ENCODE assay signal across 1 cellular context in the genomic region with DNA sequence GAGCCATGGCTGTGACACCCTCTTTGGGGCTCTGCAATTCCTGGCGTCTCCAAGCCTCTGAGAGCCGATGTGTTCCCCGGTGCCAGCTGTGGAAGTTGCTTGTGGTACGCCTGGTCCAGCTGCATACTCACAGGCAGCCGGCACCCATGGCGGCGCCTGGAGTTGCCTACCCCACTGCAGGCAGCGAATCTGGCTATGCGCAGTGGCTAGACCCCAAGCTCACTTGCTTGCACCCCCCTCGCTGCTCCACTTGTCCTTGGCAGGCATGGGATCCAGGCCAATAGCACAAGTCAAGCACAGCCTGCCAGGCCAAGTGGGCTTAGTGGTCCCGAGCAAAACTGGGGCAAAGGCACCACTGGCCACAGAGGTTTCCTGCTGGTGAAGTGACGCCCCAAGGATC.
TF ChIP-seq lines count a peak whose summit lies in the region.

No MANE protein-coding gene starts in this region.

TF ChIP-seq in GM23338, 12 proteins besides CTCF, POLR2A, EP300 and RAD21 (continued from another document):
- TF ChIP-seq, protein P1, sequence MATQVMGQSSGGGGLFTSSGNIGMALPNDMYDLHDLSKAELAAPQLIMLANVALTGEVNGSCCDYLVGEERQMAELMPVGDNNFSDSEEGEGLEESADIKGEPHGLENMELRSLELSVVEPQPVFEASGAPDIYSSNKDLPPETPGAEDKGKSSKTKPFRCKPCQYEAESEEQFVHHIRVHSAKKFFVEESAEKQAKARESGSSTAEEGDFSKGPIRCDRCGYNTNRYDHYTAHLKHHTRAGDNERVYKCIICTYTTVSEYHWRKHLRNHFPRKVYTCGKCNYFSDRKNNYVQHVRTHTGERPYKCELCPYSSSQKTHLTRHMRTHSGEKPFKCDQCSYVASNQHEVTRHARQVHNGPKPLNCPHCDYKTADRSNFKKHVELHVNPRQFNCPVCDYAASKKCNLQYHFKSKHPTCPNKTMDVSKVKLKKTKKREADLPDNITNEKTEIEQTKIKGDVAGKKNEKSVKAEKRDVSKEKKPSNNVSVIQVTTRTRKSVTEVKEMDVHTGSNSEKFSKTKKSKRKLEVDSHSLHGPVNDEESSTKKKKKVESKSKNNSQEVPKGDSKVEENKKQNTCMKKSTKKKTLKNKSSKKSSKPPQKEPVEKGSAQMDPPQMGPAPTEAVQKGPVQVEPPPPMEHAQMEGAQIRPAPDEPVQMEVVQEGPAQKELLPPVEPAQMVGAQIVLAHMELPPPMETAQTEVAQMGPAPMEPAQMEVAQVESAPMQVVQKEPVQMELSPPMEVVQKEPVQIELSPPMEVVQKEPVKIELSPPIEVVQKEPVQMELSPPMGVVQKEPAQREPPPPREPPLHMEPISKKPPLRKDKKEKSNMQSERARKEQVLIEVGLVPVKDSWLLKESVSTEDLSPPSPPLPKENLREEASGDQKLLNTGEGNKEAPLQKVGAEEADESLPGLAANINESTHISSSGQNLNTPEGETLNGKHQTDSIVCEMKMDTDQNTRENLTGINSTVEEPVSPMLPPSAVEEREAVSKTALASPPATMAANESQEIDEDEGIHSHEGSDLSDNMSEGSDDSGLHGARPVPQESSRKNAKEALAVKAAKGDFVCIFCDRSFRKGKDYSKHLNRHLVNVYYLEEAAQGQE (IDR thresholded peaks at IDR 0.05; ENCODE audit: unreplicated experiment) = no peak
- TF ChIP-seq, protein P2, sequence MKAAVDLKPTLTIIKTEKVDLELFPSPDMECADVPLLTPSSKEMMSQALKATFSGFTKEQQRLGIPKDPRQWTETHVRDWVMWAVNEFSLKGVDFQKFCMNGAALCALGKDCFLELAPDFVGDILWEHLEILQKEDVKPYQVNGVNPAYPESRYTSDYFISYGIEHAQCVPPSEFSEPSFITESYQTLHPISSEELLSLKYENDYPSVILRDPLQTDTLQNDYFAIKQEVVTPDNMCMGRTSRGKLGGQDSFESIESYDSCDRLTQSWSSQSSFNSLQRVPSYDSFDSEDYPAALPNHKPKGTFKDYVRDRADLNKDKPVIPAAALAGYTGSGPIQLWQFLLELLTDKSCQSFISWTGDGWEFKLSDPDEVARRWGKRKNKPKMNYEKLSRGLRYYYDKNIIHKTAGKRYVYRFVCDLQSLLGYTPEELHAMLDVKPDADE (IDR thresholded peaks at IDR 0.05) = no peak
- TF ChIP-seq, protein P3, sequence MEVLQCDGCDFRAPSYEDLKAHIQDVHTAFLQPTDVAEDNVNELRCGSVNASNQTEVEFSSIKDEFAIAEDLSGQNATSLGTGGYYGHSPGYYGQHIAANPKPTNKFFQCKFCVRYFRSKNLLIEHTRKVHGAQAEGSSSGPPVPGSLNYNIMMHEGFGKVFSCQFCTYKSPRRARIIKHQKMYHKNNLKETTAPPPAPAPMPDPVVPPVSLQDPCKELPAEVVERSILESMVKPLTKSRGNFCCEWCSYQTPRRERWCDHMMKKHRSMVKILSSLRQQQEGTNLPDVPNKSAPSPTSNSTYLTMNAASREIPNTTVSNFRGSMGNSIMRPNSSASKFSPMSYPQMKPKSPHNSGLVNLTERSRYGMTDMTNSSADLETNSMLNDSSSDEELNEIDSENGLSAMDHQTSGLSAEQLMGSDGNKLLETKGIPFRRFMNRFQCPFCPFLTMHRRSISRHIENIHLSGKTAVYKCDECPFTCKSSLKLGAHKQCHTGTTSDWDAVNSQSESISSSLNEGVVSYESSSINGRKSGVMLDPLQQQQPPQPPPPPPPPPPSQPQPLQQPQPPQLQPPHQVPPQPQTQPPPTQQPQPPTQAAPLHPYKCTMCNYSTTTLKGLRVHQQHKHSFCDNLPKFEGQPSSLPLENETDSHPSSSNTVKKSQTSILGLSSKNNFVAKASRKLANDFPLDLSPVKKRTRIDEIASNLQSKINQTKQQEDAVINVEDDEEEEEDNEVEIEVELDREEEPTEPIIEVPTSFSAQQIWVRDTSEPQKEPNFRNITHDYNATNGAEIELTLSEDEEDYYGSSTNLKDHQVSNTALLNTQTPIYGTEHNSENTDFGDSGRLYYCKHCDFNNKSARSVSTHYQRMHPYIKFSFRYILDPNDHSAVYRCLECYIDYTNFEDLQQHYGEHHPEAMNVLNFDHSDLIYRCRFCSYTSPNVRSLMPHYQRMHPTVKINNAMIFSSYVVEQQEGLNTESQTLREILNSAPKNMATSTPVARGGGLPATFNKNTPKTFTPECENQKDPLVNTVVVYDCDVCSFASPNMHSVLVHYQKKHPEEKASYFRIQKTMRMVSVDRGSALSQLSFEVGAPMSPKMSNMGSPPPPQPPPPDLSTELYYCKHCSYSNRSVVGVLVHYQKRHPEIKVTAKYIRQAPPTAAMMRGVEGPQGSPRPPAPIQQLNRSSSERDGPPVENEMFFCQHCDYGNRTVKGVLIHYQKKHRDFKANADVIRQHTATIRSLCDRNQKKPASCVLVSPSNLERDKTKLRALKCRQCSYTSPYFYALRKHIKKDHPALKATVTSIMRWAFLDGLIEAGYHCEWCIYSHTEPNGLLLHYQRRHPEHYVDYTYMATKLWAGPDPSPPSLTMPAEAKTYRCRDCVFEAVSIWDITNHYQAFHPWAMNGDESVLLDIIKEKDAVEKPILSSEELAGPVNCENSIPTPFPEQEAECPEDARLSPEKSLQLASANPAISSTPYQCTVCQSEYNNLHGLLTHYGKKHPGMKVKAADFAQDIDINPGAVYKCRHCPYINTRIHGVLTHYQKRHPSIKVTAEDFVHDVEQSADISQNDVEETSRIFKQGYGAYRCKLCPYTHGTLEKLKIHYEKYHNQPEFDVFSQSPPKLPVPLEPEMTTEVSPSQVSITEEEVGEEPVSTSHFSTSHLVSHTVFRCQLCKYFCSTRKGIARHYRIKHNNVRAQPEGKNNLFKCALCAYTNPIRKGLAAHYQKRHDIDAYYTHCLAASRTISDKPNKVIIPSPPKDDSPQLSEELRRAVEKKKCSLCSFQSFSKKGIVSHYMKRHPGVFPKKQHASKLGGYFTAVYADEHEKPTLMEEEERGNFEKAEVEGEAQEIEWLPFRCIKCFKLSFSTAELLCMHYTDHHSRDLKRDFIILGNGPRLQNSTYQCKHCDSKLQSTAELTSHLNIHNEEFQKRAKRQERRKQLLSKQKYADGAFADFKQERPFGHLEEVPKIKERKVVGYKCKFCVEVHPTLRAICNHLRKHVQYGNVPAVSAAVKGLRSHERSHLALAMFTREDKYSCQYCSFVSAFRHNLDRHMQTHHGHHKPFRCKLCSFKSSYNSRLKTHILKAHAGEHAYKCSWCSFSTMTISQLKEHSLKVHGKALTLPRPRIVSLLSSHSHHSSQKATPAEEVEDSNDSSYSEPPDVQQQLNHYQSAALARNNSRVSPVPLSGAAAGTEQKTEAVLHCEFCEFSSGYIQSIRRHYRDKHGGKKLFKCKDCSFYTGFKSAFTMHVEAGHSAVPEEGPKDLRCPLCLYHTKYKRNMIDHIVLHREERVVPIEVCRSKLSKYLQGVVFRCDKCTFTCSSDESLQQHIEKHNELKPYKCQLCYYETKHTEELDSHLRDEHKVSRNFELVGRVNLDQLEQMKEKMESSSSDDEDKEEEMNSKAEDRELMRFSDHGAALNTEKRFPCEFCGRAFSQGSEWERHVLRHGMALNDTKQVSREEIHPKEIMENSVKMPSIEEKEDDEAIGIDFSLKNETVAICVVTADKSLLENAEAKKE (CRISPR knock-in tag; IDR thresholded peaks at IDR 0.05) = no peak
